In genomic region chr19:470701-471100, GRCh38 we compare ENCODE assay signal across 33 cellular contexts. TPM values are rescaled to one million over a fixed set of nuclear protein-coding genes. Genes with fewer than 3 reads are reported as not detected.
"Had no signal": no experiment of that assay in that cellular context is flagged by ENCODE, and none has a peak within 500 bp of the region (broad histone marks: within the 10 kb centered on the region; RNA-seq: fewer than 3 reads in every experiment).

No MANE protein-coding gene starts in this region.

- H3K4me1 ChIP-seq: adrenal gland, ascending aorta, breast epithelium, colonic mucosa, foreskin keratinocyte, gastrocnemius medialis had no signal

- H3K27me3 ChIP-seq: adrenal gland, ascending aorta, cardiac muscle cell, colonic mucosa, esophagus muscularis mucosa, foreskin keratinocyte, gastrocnemius medialis had no signal

- H3K36me3 ChIP-seq: adrenal gland, ascending aorta, breast epithelium, cardiac muscle cell, colonic mucosa, esophagus muscularis mucosa, gastrocnemius medialis had no signal

- H3K4me3 ChIP-seq: adrenal gland, ascending aorta, breast epithelium, cardiac muscle cell, colonic mucosa, esophagus muscularis mucosa, gastrocnemius medialis had no signal

- H3K27ac ChIP-seq: adrenal gland, ascending aorta, breast epithelium, cardiac muscle cell, colonic mucosa, esophagus muscularis mucosa, foreskin keratinocyte, gastrocnemius medialis had no signal

- H3K9me3 ChIP-seq: adrenal gland, ascending aorta, breast epithelium, colonic mucosa, esophagus muscularis mucosa, gastrocnemius medialis had no signal

- DNase-seq: activated CD4-positive, alpha-beta memory T cell treated with anti-CD3 and anti-CD28 coated beads for 36 hours; activated CD4-positive, alpha-beta T cell treated with anti-CD3 and anti-CD28 coated beads for 36 hours; activated CD4-positive, alpha-beta T cell treated with anti-CD3 and anti-CD28 coated beads, Interleukin-2, amount 10 ng/mL, durations not matched to agents 24 days and 14 days; activated CD4-positive, CD25-positive, alpha-beta regulatory T cell; activated CD4-positive, CD25-positive, alpha-beta regulatory T cell treated with anti-CD3 and anti-CD28 coated beads, Interleukin-2, amount 50 U/mL, for 72 hours; activated CD8-positive, alpha-beta memory T cell treated with anti-CD3 and anti-CD28 coated beads, Interleukin-2, amount 10 ng/mL, durations not matched to agents 7 days and 5 days; activated CD8-positive, alpha-beta memory T cell treated with anti-CD3 and anti-CD28 coated beads, Interleukin-2, amount 50 U/mL, for 4 hours; activated CD8-positive, alpha-beta T cell treated with anti-CD3 and anti-CD28 coated beads, Interleukin-2, amount 10 ng/mL, durations not matched to agents 7 days and 5 days; activated effector memory CD4-positive, alpha-beta T cell treated with anti-CD3 and anti-CD28 coated beads, Interleukin-2, amount 50 U/mL, for 16 hours; activated naive CD4-positive, alpha-beta T cell treated with anti-CD3 and anti-CD28 coated beads for 36 hours; activated naive CD8-positive, alpha-beta T cell treated with anti-CD3 and anti-CD28 coated beads for 36 hours; activated naive CD8-positive, alpha-beta T cell treated with anti-CD3 and anti-CD28 coated beads, Interleukin-2, amount 50 U/mL, for 24 hours; activated T-cell treated with anti-CD3 and anti-CD28 coated beads, Interleukin-2, amount 50 U/mL, for 1 hour; activated T-cell treated with anti-CD3 and anti-CD28 coated beads, Interleukin-2, amount 50 U/mL, for 48 hours; adrenal gland; amygdala; central memory CD4-positive, alpha-beta T cell; cerebellar nuclear complex; colonic mucosa; effector CD8-positive, alpha-beta T cell; erythroblast; foreskin keratinocyte; gastrocnemius medialis; T-helper 2 cell had no signal

RNA-seq across cellular contexts. Expression of gene SHC2, which starts 9.9 kb away (rescaled TPM):
- total RNA-seq: activated CD4-positive, alpha-beta T cell treated with anti-CD3 and anti-CD28 coated beads, Interleukin-2, amount 10 ng/mL, durations not matched to agents 24 days and 14 days; activated CD8-positive, alpha-beta memory T cell treated with anti-CD3 and anti-CD28 coated beads for 36 hours; activated CD8-positive, alpha-beta memory T cell treated with anti-CD3 and anti-CD28 coated beads, Interleukin-2, amount 10 ng/mL, durations not matched to agents 7 days and 5 days; activated CD8-positive, alpha-beta T cell treated with anti-CD3 and anti-CD28 coated beads, Interleukin-2, amount 10 ng/mL, durations not matched to agents 7 days and 5 days; activated naive CD4-positive, alpha-beta T cell treated with anti-CD3 and anti-CD28 coated beads for 36 hours; activated T-helper 1 cell treated with anti-CD3 and anti-CD28 coated beads, Interleukin-12 subunit alpha, Interleukin-12 subunit beta, Interleukin-2, Interleukin-4 antibody, amounts not matched to agents 30 ng/mL and 10 ng/mL and 1 ng/mL, durations not matched to agents 14 hours and 24 hours and 36 hours; activated T-helper 2 cell treated with anti-CD3 and anti-CD28 coated beads, Interferon-gamma antibody, Interleukin-2, Interleukin-4, amounts not matched to agents 10 μg/mL and 5 μg/mL and 100 μg/mL, durations not matched to agents 14 hours and 24 hours and 36 hours; T-helper 1 cell treated with Interleukin-12 subunit alpha and Interleukin-12 subunit beta and Interleukin-4 antibody, amounts not matched to agents 30 ng/mL and 1 ng/mL, for 36 hours had no signal

RNA-seq across cellular contexts. Expression of gene MADCAM1, which starts 25.6 kb away (rescaled TPM):
- total RNA-seq: ascending aorta, dermis microvascular lymphatic vessel endothelial cell had no signal
